In the genomic region with DNA sequence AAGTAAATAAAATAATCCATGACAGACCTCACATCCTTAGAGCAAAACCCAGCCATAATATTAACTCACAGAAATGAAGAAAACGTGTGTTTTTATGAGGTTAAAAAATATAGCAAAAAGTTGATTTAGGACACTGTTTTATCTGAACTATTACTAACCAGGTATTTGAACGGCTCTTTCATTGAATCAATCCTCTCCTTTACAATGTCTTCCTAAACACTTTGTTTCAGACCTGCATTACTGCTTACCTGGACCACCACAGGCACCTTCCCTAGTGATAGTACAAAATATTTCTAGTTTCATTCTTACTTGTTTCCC, we compare ENCODE assay signal across 17 cellular contexts. TPM values are rescaled to one million over a fixed set of nuclear protein-coding genes. Genes with fewer than 3 reads are reported as not detected.
"Had no signal": no experiment of that assay in that cellular context is flagged by ENCODE, and none has a peak within 500 bp of the region (broad histone marks: within the 10 kb centered on the region; RNA-seq: fewer than 3 reads in every experiment).

No MANE protein-coding gene starts in this region.

- ATAC-seq: effector memory CD8-positive, alpha-beta T cell; left colon had no signal

- H3K4me1 ChIP-seq: ascending aorta had no signal

- DNase-seq: activated CD4-positive, alpha-beta T cell treated with anti-CD3 and anti-CD28 coated beads, Interleukin-2, amount 50 U/mL, for 1 hour; activated CD8-positive, alpha-beta memory T cell treated with anti-CD3 and anti-CD28 coated beads for 24 hours; activated CD8-positive, alpha-beta memory T cell treated with anti-CD3 and anti-CD28 coated beads, Interleukin-2, amount 50 U/mL, for 48 hours; activated effector memory CD4-positive, alpha-beta T cell treated with Interleukin-2 at 50 U/mL for 16 hours; activated naive CD4-positive, alpha-beta T cell treated with anti-CD3 and anti-CD28 coated beads, Interleukin-2, amount 10 ng/mL, durations not matched to agents 7 days and 5 days; activated T-cell treated with anti-CD3 and anti-CD28 coated beads, Interleukin-2, amount 50 U/mL, for 48 hours; effector memory CD8-positive, alpha-beta T cell; hypothalamus; islet precursor cell; left colon; stimulated activated CD4-positive, alpha-beta T cell treated with anti-CD3 and anti-CD28 coated beads, Interleukin-2, amount 100 ng/mL, for 24 hours; stimulated activated naive CD4-positive, alpha-beta T cell treated with Interleukin-2 at 50 U/mL for 16 hours had no signal

- H3K4me3 ChIP-seq: ascending aorta, lung, tibial nerve had no signal

- FAIRE-seq: urothelium cell line had no signal

- H3K9me3 ChIP-seq: ascending aorta, tibial nerve had no signal

- H3K27me3 ChIP-seq: ascending aorta, tibial nerve had no signal

- H3K27ac ChIP-seq: ascending aorta had no signal

- H3K36me3 ChIP-seq: ascending aorta, tibial nerve had no signal

RNA-seq across cellular contexts. Expression of a gene that starts 25.0 kb away (rescaled TPM):
- total RNA-seq: left colon, mesothelial cell of epicardium had no signal
